In the genomic region with DNA sequence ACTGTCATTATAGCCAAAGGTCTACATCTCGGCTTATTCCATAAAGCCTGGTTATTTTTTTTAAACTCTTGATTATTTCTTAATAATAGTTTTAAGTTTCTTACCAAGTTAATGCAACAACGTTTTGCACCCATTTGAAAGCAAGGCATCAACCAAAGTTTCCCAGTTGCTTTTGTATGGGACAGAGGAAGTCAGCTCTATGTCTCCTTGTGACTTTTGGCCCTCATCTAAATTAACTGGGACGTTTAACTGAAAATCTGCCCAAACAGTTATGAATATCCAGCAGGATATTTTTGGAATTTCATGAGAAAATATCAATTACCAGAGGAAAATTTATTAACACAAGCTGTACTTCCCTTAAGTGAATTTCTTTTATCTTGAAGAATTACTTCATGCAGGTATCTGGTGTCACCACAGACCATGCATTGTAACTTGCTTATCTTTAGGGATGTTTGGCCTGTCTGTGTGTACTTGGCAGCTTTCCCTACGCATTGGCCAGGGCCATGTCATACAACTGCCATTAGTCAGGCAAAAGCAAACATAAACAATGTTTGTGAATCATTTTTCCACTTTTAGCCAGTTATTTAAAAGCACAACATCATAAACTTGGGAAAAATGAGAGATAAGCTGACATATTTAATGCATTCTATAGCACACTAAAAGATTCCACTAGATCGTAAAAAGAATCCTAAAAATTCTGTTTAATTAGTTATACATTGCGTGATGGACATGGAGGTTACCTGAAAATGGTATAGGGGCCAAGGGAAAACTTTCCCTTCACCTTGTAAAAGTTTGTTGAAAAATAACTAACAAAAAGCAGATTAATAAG, we compare ENCODE assay signal across 10 cellular contexts.
DNase-seq lines count a peak whose midpoint lies in the region; ATAC-seq, FAIRE-seq and TF ChIP-seq lines count a peak whose summit lies in the region.
"Had no signal": no experiment of that assay in that cellular context is flagged by ENCODE, and none has a peak within 500 bp of the region (broad histone marks: within the 10 kb centered on the region; RNA-seq: fewer than 3 reads in every experiment).

No MANE protein-coding gene starts in this region.

- no peak overlapping the region for H3K9ac ChIP-seq in SK-N-MC (ENCODE audit: insufficient read length)

- H3K27ac Mint-ChIP-seq in activated naive CD4-positive, alpha-beta T cell treated with anti-CD3 and anti-CD28 coated beads, Interleukin-2, amount 50 U/mL, for 72 hours: no peak overlapping the region

- H3K4me1 ChIP-seq in heart left ventricle (peaks cover 0 to 63% (median 26%) of the 10 kb centered on the region in 12 donors), small intestine (ENCODE audit: control insufficient read depth in 2 of 2, insufficient read depth in 1 of 2, low read depth in 1 of 2, low read length in 1 of 2) (no peaks in the 10 kb centered on the region)

- H3K9me3 ChIP-seq in SK-N-MC (ENCODE audit: low read depth, low read length): no peaks in the 10 kb centered on the region
- H3K9me3 ChIP-seq in heart left ventricle: peaks cover 0 to 6% (median 0%) of the 10 kb centered on the region in 12 donors
- H3K9me3 ChIP-seq in small intestine (ENCODE audit: control insufficient read depth, low read depth): no peaks in the 10 kb centered on the region

- peak; percentile 74 to 85 (median 80) for ATAC-seq in heart left ventricle
- no peak for ATAC-seq in GM18519 (IDR thresholded peaks at IDR 0.05; ENCODE audit: low FRiP score, unreplicated experiment)
- ATAC-seq in activated naive CD4-positive, alpha-beta T cell treated with anti-CD3 and anti-CD28 coated beads, Interleukin-2, amount 50 U/mL, for 72 hours: no peak
- ATAC-seq in GM18909 (IDR thresholded peaks at IDR 0.05; ENCODE audit: poor library complexity, unreplicated experiment): no peak

- intact Hi-C loops in heart left ventricle (cut with DNase I): loop anchor here in 2 of 10 donors (5.0 to 10.0 kb wide), 3 partner anchors 55 to 245 kb away; no protein-coding TSS in a partner anchor

- no peaks in the 10 kb centered on the region for H3K27me3 ChIP-seq in heart left ventricle
- no peaks in the 10 kb centered on the region for H3K27me3 ChIP-seq in small intestine (ENCODE audit: control insufficient read depth in 2 of 2, insufficient read depth in 2 of 2, low read length in 2 of 2)

- DNase-seq in HCEC 1CT (peak; percentile 81), SK-N-MC (ENCODE audit: low read depth, low spot score) (no peak), heart left ventricle (peak in 4 of 5 donors; percentile 36 to 66 (median 49)), small intestine (peak; percentile 30), middle frontal gyrus (ENCODE audit: extremely low spot score, low spot score) (no peak)
- no peak for DNase-seq in activated naive CD4-positive, alpha-beta T cell treated with anti-CD3 and anti-CD28 coated beads, Interleukin-2, amount 50 U/mL, for 72 hours (ENCODE audit: low spot score in 2 of 2)
- DNase-seq: activated CD4-positive, alpha-beta T cell treated with anti-CD3 and anti-CD28 coated beads for 4 hours; NCI-H2171 treated with DMSO at 0.1 percent for 48 hours had no signal

- H3K36me3 ChIP-seq in SK-N-MC (ENCODE audit: insufficient read depth, low read length) (no peaks in the 10 kb centered on the region), heart left ventricle (no peaks in the 10 kb centered on the region), small intestine (ENCODE audit: control insufficient read depth in 2 of 2, insufficient read depth in 2 of 2, low read length in 2 of 2) (no peaks in the 10 kb centered on the region)

- WGBS in heart left ventricle, 4 donors: 40 to 55% (median 44%) methylated on average over 6 of the region's 6 CpGs
- WGBS in small intestine, 3 donors: 38 to 47% (median 41%) methylated on average over 6 of the region's 6 CpGs

- no peak for TF ChIP-seq POLR2A in heart left ventricle (IDR thresholded peaks at IDR 0.05)

- H3K27ac ChIP-seq in SK-N-MC: peak overlapping the region; percentile 49; the same call in 1 of the 2 replicates
- peak overlapping the region in 9 of 12 donors; percentile 31 to 73 (median 60) for H3K27ac ChIP-seq in heart left ventricle
- H3K27ac ChIP-seq in small intestine (ENCODE audit: low read depth in 1 of 2, low read length in 1 of 2): no peak overlapping the region

- H3K36me3 Mint-ChIP-seq in activated naive CD4-positive, alpha-beta T cell treated with anti-CD3 and anti-CD28 coated beads, Interleukin-2, amount 50 U/mL, for 72 hours: no peaks in the 10 kb centered on the region

- TF ChIP-seq CTCF in heart left ventricle (IDR thresholded peaks at IDR 0.05): no peak

- no peaks in the 10 kb centered on the region for H3K9me3 Mint-ChIP-seq in activated naive CD4-positive, alpha-beta T cell treated with anti-CD3 and anti-CD28 coated beads, Interleukin-2, amount 50 U/mL, for 72 hours

- H3K4me3 ChIP-seq in SK-N-MC (no peak overlapping the region), heart left ventricle (no peak overlapping the region), small intestine (ENCODE audit: low read depth in 1 of 2, low read length in 2 of 2) (no peak overlapping the region)

- no peak for FAIRE-seq in small intestine (lab: Jason Lieb, UNC)

Comparison
In these comparisons a context has a peak if more than half of its experiments do, and no peak if none do; other contexts are left out.
1. DNase-seq: peak in HCEC 1CT (single experiment), heart left ventricle (4 of 5) and small intestine (single experiment); none in SK-N-MC (single experiment), middle frontal gyrus (single experiment) and activated naive CD4-positive, alpha-beta T cell treated with anti-CD3 and anti-CD28 coated beads, Interleukin-2, amount 50 U/mL, for 72 hours (0 of 2).
2. H3K27ac ChIP-seq: peak in SK-N-MC (single experiment) and heart left ventricle (9 of 12); none in small intestine (0 of 2).
3. ATAC-seq: peak in heart left ventricle (4 of 4); none in GM18519 (single experiment), activated naive CD4-positive, alpha-beta T cell treated with anti-CD3 and anti-CD28 coated beads, Interleukin-2, amount 50 U/mL, for 72 hours (0 of 2) and GM18909 (single experiment).